Comparison of ENCODE assay signal across 13 cellular contexts in genomic region chr1:211541715-211542477, GRCh38. TPM values are rescaled to one million over a fixed set of nuclear protein-coding genes. Genes with fewer than 3 reads are reported as not detected.
DNase-seq lines count a peak whose midpoint lies in the region; ATAC-seq, FAIRE-seq and TF ChIP-seq lines count a peak whose summit lies in the region.
"Had no signal": no experiment of that assay in that cellular context is flagged by ENCODE, and none has a peak within 500 bp of the region (broad histone marks: within the 10 kb centered on the region; RNA-seq: fewer than 3 reads in every experiment).

No MANE protein-coding gene starts in this region.

- H3K36me3 Mint-ChIP-seq in activated naive CD8-positive, alpha-beta T cell treated with anti-CD3 and anti-CD28 coated beads, Interleukin-2, amount 10 ng/mL, durations not matched to agents 7 days and 5 days: no peaks in the 10 kb centered on the region
- H3K36me3 Mint-ChIP-seq in activated naive CD8-positive, alpha-beta T cell treated with anti-CD3 and anti-CD28 coated beads, Interleukin-2, amount 50 U/mL, for 24 hours (ENCODE audit: low read depth): no peaks in the 10 kb centered on the region
- H3K36me3 Mint-ChIP-seq in type B pancreatic cell: peaks cover 4% of the 10 kb centered on the region
- H3K36me3 Mint-ChIP-seq: immature natural killer cell had no signal

- TF ChIP-seq EP300 in HepG2 (IDR thresholded peaks at IDR 0.05; ENCODE audit: low read depth in 2 of 2, low read length in 2 of 2) (no peak), HepG2 (CRISPR knock-in tag; IDR thresholded peaks at IDR 0.05; ENCODE audit: borderline replicate concordance) (no peak)

- H3K4me1 ChIP-seq in HepG2 (ENCODE audit: insufficient read depth, low read length): peaks cover 23% of the 10 kb centered on the region

- H3K27ac Mint-ChIP-seq in activated naive CD8-positive, alpha-beta T cell treated with anti-CD3 and anti-CD28 coated beads, Interleukin-2, amount 10 ng/mL, durations not matched to agents 7 days and 5 days: no peak overlapping the region
- H3K27ac Mint-ChIP-seq in activated naive CD8-positive, alpha-beta T cell treated with anti-CD3 and anti-CD28 coated beads, Interleukin-2, amount 50 U/mL, for 24 hours: no peak overlapping the region
- H3K27ac Mint-ChIP-seq in type B pancreatic cell: peak overlapping the region; percentile 93
- H3K27ac Mint-ChIP-seq: activated naive CD4-positive, alpha-beta T cell treated with anti-CD3 and anti-CD28 coated beads, Interleukin-2, amount 50 U/mL, for 24 hours; stimulated activated naive CD8-positive, alpha-beta T cell treated with anti-CD3 and anti-CD28 coated beads, Interleukin-15, Interleukin-2, amounts not matched to agents 100 ng/mL and 50 ng/mL, for 24 hours had no signal

- FAIRE-seq in endometrium (lab: Jason Lieb, UNC) (peak; percentile 77), HepG2 (lab: Jason Lieb, UNC) (no peak)

- no peaks in the 10 kb centered on the region for H4K20me1 ChIP-seq in HepG2 (ENCODE audit: insufficient read depth, low read length)

- no peak overlapping the region for H3K9ac ChIP-seq in HepG2 (ENCODE audit: insufficient read depth, low read depth, low read length)

- CTCF ChIA-PET in HepG2 (lab: Yijun Ruan, JAX; ENCODE audit: low intra/inter-chr PET ratio, low total read pairs): no interaction called here

- no peaks in the 10 kb centered on the region for H3K9me3 ChIP-seq in HepG2 (ENCODE audit: low read length)

- peaks cover 4% of the 10 kb centered on the region for H3K27me3 Mint-ChIP-seq in activated naive CD8-positive, alpha-beta T cell treated with anti-CD3 and anti-CD28 coated beads, Interleukin-2, amount 10 ng/mL, durations not matched to agents 7 days and 5 days
- H3K27me3 Mint-ChIP-seq in activated naive CD8-positive, alpha-beta T cell treated with anti-CD3 and anti-CD28 coated beads, Interleukin-2, amount 50 U/mL, for 24 hours: peaks cover 7% of the 10 kb centered on the region
- H3K27me3 Mint-ChIP-seq in type B pancreatic cell: no peaks in the 10 kb centered on the region

- peaks cover 3 to 37% of the 10 kb centered on the region in 2 experiments; a peak in 4 of 5 replicates for H3K27me3 ChIP-seq in HepG2 (ENCODE audit: control insufficient read depth in 1 of 2, insufficient read depth in 2 of 2, low read length in 2 of 2)

- H3K4me3 Mint-ChIP-seq in activated naive CD8-positive, alpha-beta T cell treated with anti-CD3 and anti-CD28 coated beads, Interleukin-2, amount 10 ng/mL, durations not matched to agents 7 days and 5 days: no peak overlapping the region
- no peak overlapping the region for H3K4me3 Mint-ChIP-seq in activated naive CD8-positive, alpha-beta T cell treated with anti-CD3 and anti-CD28 coated beads, Interleukin-2, amount 50 U/mL, for 24 hours
- H3K4me3 Mint-ChIP-seq in type B pancreatic cell: peak overlapping the region; percentile 46
- H3K4me3 Mint-ChIP-seq: activated naive CD4-positive, alpha-beta T cell treated with anti-CD3 and anti-CD28 coated beads, Interleukin-2, amount 50 U/mL, for 24 hours; immature natural killer cell; stimulated activated naive CD8-positive, alpha-beta T cell treated with anti-CD3 and anti-CD28 coated beads, Interleukin-15, Interleukin-2, amounts not matched to agents 100 ng/mL and 50 ng/mL, for 24 hours had no signal

- intact Hi-C loops in HepG2 (cut with micrococcal nuclease; ENCODE audit: unreplicated experiment): no loop called here

- no peak overlapping the region for H2AFZ ChIP-seq in HepG2 (ENCODE audit: low read length)

- H3K79me2 ChIP-seq in HepG2 (ENCODE audit: insufficient read depth, low read length): no peaks in the 10 kb centered on the region

- 0% methylated on average over 7 of the region's 7 CpGs for WGBS in HepG2 (ENCODE audit: low lambda C conversion rate)

- TF ChIP-seq CTCF in HepG2 (CRISPR knock-in tag; IDR thresholded peaks at IDR 0.05): no peak
- no peak for TF ChIP-seq CTCF in type B pancreatic cell (conservative IDR thresholded peaks at IDR 0.05)

- TF ChIP-seq RAD21 in HepG2 (CRISPR knock-in tag; IDR thresholded peaks at IDR 0.05): no peak

- DNase-seq in activated naive CD8-positive, alpha-beta T cell treated with anti-CD3 and anti-CD28 coated beads, Interleukin-2, amount 10 ng/mL, durations not matched to agents 7 days and 5 days: no peak
- no peak for DNase-seq in activated naive CD8-positive, alpha-beta T cell treated with anti-CD3 and anti-CD28 coated beads, Interleukin-2, amount 50 U/mL, for 24 hours
- DNase-seq in HepG2 (ENCODE audit: low spot score): peak; percentile 25
- no peak for DNase-seq in type B pancreatic cell (ENCODE audit: extremely low spot score, unreplicated experiment)
- no peak for DNase-seq in ecto neural progenitor cell (ENCODE audit: low spot score)
- DNase-seq: immature natural killer cell, NCI-H1436 treated with DMSO at 0.1 percent for 48 hours, SW 1271 had no signal

- peaks cover 5% of the 10 kb centered on the region for H3K9me3 Mint-ChIP-seq in activated naive CD8-positive, alpha-beta T cell treated with anti-CD3 and anti-CD28 coated beads, Interleukin-2, amount 10 ng/mL, durations not matched to agents 7 days and 5 days
- H3K9me3 Mint-ChIP-seq in activated naive CD8-positive, alpha-beta T cell treated with anti-CD3 and anti-CD28 coated beads, Interleukin-2, amount 50 U/mL, for 24 hours: no peaks in the 10 kb centered on the region
- peaks cover 5% of the 10 kb centered on the region for H3K9me3 Mint-ChIP-seq in type B pancreatic cell
- H3K9me3 Mint-ChIP-seq: activated naive CD4-positive, alpha-beta T cell treated with anti-CD3 and anti-CD28 coated beads, Interleukin-2, amount 50 U/mL, for 24 hours; immature natural killer cell had no signal

- no TSS peak for BruUV-seq in HepG2 (replicated peaks; lab: Mats Ljungman, UMichigan)

- no peak for TF ChIP-seq POLR2A in HepG2 (IDR thresholded peaks at IDR 0.05; ENCODE audit: insufficient read depth in 1 of 2, low read depth in 2 of 2, low read length in 2 of 2)
- TF ChIP-seq POLR2A in GM18505 (IDR thresholded peaks at IDR 0.05; ENCODE audit: borderline replicate concordance, extremely low read depth, insufficient read depth, insufficient read length): no peak

- ATAC-seq in activated naive CD8-positive, alpha-beta T cell treated with anti-CD3 and anti-CD28 coated beads, Interleukin-2, amount 10 ng/mL, durations not matched to agents 7 days and 5 days (ENCODE audit: low read depth): peak; percentile 22
- ATAC-seq in activated naive CD8-positive, alpha-beta T cell treated with anti-CD3 and anti-CD28 coated beads, Interleukin-2, amount 50 U/mL, for 24 hours: no peak
- ATAC-seq in HepG2 (peak; percentile 26; the same call in 1 of the 3 replicates), HG03432 (IDR thresholded peaks at IDR 0.05; ENCODE audit: unreplicated experiment) (no peak), GM18505 (IDR thresholded peaks at IDR 0.05; ENCODE audit: unreplicated experiment) (no peak)

- H3K36me3 ChIP-seq in HepG2 (replicated peaks in 1 of 2; ENCODE audit: control insufficient read depth in 1 of 2, insufficient read depth in 2 of 2, low read length in 2 of 2): no peaks in the 10 kb centered on the region

- peak overlapping the region; percentile 19; the same call in 1 of the 2 replicates for H3K4me2 ChIP-seq in HepG2 (ENCODE audit: low read depth, low read length)

- H3K4me3 ChIP-seq in HepG2 (replicated peaks in 1 of 3; ENCODE audit: insufficient read depth in 1 of 3, low read depth in 2 of 3, low read length in 3 of 3): no peak overlapping the region

- H3K4me1 Mint-ChIP-seq in activated naive CD8-positive, alpha-beta T cell treated with anti-CD3 and anti-CD28 coated beads, Interleukin-2, amount 10 ng/mL, durations not matched to agents 7 days and 5 days: peaks cover 3% of the 10 kb centered on the region
- no peaks in the 10 kb centered on the region for H3K4me1 Mint-ChIP-seq in activated naive CD8-positive, alpha-beta T cell treated with anti-CD3 and anti-CD28 coated beads, Interleukin-2, amount 50 U/mL, for 24 hours
- peaks cover 17% of the 10 kb centered on the region for H3K4me1 Mint-ChIP-seq in type B pancreatic cell (ENCODE audit: unreplicated experiment)

- in situ Hi-C loops in HepG2 (cut with HindIII; ENCODE audit: extremely low pct_ligation_motif_present, low pct_unique_long_range_greater_than_20kb): no loop called here

- POLR2A ChIA-PET in activated naive CD8-positive, alpha-beta T cell treated with anti-CD3 and anti-CD28 coated beads, Interleukin-2, amount 10 ng/mL, durations not matched to agents 7 days and 5 days (lab: Charles Lee): interaction anchor here (0.5 kb wide), 1 partner anchor 951 kb away, joined by 3 read pairs; no protein-coding TSS in a partner anchor
- POLR2A ChIA-PET in HepG2 (lab: Yijun Ruan, JAX): interaction anchor here (1.1 kb wide), 1 partner anchor 38 kb away, joined by 3 read pairs; the partner anchor contains the start of gene SLC30A1

- no peak overlapping the region for H3K27ac ChIP-seq in HepG2 (ENCODE audit: extremely low read length, insufficient read depth, low read length)

RNA-seq across cellular contexts. Expression of gene SLC30A1, which starts 37.1 kb away (rescaled TPM):
- total RNA-seq in activated naive CD8-positive, alpha-beta T cell treated with anti-CD3 and anti-CD28 coated beads, Interleukin-2, amount 10 ng/mL, durations not matched to agents 7 days and 5 days: 10 to 100 TPM; 11.9 to 13.2 TPM
- total RNA-seq in HepG2 (2016; rRNA removed; fragmentation: Illumina TruSeq; extraction: Trizol): 24.4 and 26.8 TPM in 2 replicates
- 3.1 and 3.8 TPM in 2 replicates for total RNA-seq in HepG2 (2016; cell fraction: cytosol; rRNA removed; fragmentation: Illumina TruSeq; extraction: Trizol; ENCODE audit: low read depth)
- 25.5 and 28.3 TPM in 2 replicates for total RNA-seq in HepG2 (2016; cell fraction: insoluble cytoplasmic fraction; rRNA removed; fragmentation: Illumina TruSeq; extraction: Trizol)
- 15.5 and 17.6 TPM in 2 replicates for total RNA-seq in HepG2 (2016; cell fraction: membrane; rRNA removed; fragmentation: Illumina TruSeq; extraction: Trizol)
- 49.0 and 51.0 TPM in 2 replicates for total RNA-seq in HepG2 (2016; cell fraction: nucleus; rRNA removed; fragmentation: Illumina TruSeq; extraction: Trizol)
- polyA plus RNA-seq in HepG2 (2011; rRNA removed): 5.8 and 5.9 TPM in 2 replicates
- 3.5 and 4.9 TPM in 2 replicates for polyA plus RNA-seq in HepG2 (2011; cell fraction: cytosol; rRNA removed)
- 4.2 and 5.1 TPM in 2 replicates for polyA plus RNA-seq in HepG2 (2011; cell fraction: nucleus; rRNA removed)
- 18.3 and 19.9 TPM in 2 replicates for polyA plus RNA-seq in HepG2 (2012)
- polyA plus RNA-seq in HepG2 (2016; cell fraction: cytosol; fragmentation: Illumina TruSeq; extraction: Trizol; ENCODE audit: low read depth): 2.5 and 2.6 TPM in 2 replicates
- polyA plus RNA-seq in HepG2 (2016; cell fraction: insoluble cytoplasmic fraction; fragmentation: Illumina TruSeq; extraction: Trizol; ENCODE audit: low read depth): 19.7 and 25.1 TPM in 2 replicates
- 6.2 and 6.7 TPM in 2 replicates for polyA plus RNA-seq in HepG2 (2016; cell fraction: membrane; fragmentation: Illumina TruSeq; extraction: Trizol; ENCODE audit: low read depth)
- polyA plus RNA-seq in HepG2 (2016; cell fraction: nucleus; fragmentation: Illumina TruSeq; extraction: Trizol; ENCODE audit: insufficient read depth, low read depth): 53.6 and 54.2 TPM in 2 replicates
- polyA minus RNA-seq in HepG2 (2011; rRNA and poly(A)+ RNA removed; ENCODE audit: low replicate concordance): 9.6 and 24.6 TPM in 2 replicates
- polyA minus RNA-seq in HepG2 (2011; cell fraction: cytosol; rRNA and poly(A)+ RNA removed): 10.8 and 15.0 TPM in 2 replicates
- 14.9 and 15.0 TPM in 2 replicates for polyA minus RNA-seq in HepG2 (2011; cell fraction: nucleus; rRNA and poly(A)+ RNA removed)
- total RNA-seq in type B pancreatic cell (ENCODE audit: low replicate concordance): 21.8 and 46.2 TPM in 2 replicates

RNA-seq across cellular contexts. Expression of gene RD3, which starts 49.9 kb away (rescaled TPM):
- not detected for total RNA-seq in activated naive CD8-positive, alpha-beta T cell treated with anti-CD3 and anti-CD28 coated beads, Interleukin-2, amount 10 ng/mL, durations not matched to agents 7 days and 5 days
- total RNA-seq in HepG2 (2016; rRNA removed; fragmentation: Illumina TruSeq; extraction: Trizol): not detected in 2 replicates
- total RNA-seq in HepG2 (2016; cell fraction: cytosol; rRNA removed; fragmentation: Illumina TruSeq; extraction: Trizol; ENCODE audit: low read depth): not detected in 2 replicates
- not detected in 2 replicates for total RNA-seq in HepG2 (2016; cell fraction: insoluble cytoplasmic fraction; rRNA removed; fragmentation: Illumina TruSeq; extraction: Trizol)
- total RNA-seq in HepG2 (2016; cell fraction: membrane; rRNA removed; fragmentation: Illumina TruSeq; extraction: Trizol): not detected in 2 replicates
- not detected in 2 replicates for total RNA-seq in HepG2 (2016; cell fraction: nucleus; rRNA removed; fragmentation: Illumina TruSeq; extraction: Trizol)
- polyA plus RNA-seq in HepG2 (2011; rRNA removed): not detected in 2 replicates
- not detected in 2 replicates for polyA plus RNA-seq in HepG2 (2011; cell fraction: cytosol; rRNA removed)
- polyA plus RNA-seq in HepG2 (2011; cell fraction: nucleus; rRNA removed): not detected in 2 replicates
- polyA plus RNA-seq in HepG2 (2012): not detected in 2 replicates
- not detected in 2 replicates for polyA plus RNA-seq in HepG2 (2016; cell fraction: cytosol; fragmentation: Illumina TruSeq; extraction: Trizol; ENCODE audit: low read depth)
- not detected in 2 replicates for polyA plus RNA-seq in HepG2 (2016; cell fraction: insoluble cytoplasmic fraction; fragmentation: Illumina TruSeq; extraction: Trizol; ENCODE audit: low read depth)
- polyA plus RNA-seq in HepG2 (2016; cell fraction: membrane; fragmentation: Illumina TruSeq; extraction: Trizol; ENCODE audit: low read depth): not detected in 2 replicates
- not detected in 2 replicates for polyA plus RNA-seq in HepG2 (2016; cell fraction: nucleus; fragmentation: Illumina TruSeq; extraction: Trizol; ENCODE audit: insufficient read depth, low read depth)
- not detected in 2 replicates for polyA minus RNA-seq in HepG2 (2011; rRNA and poly(A)+ RNA removed; ENCODE audit: low replicate concordance)
- not detected in 2 replicates for polyA minus RNA-seq in HepG2 (2011; cell fraction: cytosol; rRNA and poly(A)+ RNA removed)
- polyA minus RNA-seq in HepG2 (2011; cell fraction: nucleus; rRNA and poly(A)+ RNA removed): not detected in 2 replicates
- 0.14 TPM in 1 of 2 replicates, not detected in the other for total RNA-seq in type B pancreatic cell (ENCODE audit: low replicate concordance)
- polyA plus RNA-seq: immature natural killer cell had no signal

Comparison
In these comparisons a context has a peak if more than half of its experiments do, and no peak if none do; other contexts are left out.
1. ATAC-seq: peak in activated naive CD8-positive, alpha-beta T cell treated with anti-CD3 and anti-CD28 coated beads, Interleukin-2, amount 10 ng/mL, durations not matched to agents 7 days and 5 days (single experiment) and HepG2 (single experiment); none in activated naive CD8-positive, alpha-beta T cell treated with anti-CD3 and anti-CD28 coated beads, Interleukin-2, amount 50 U/mL, for 24 hours (single experiment), HG03432 (single experiment) and GM18505 (single experiment).